Comparison of ENCODE assay signal across 1 cellular context in genomic region chr10:29063806-29064644, GRCh38.
TF ChIP-seq lines count a peak whose summit lies in the region.

No MANE protein-coding gene starts in this region.

TF ChIP-seq in K562, 482 proteins besides CTCF, POLR2A, EP300 and RAD21 (continued from another document):
- no peak for TF ChIP-seq NCOR1 (IDR thresholded peaks at IDR 0.05)
- TF ChIP-seq ZNF518B (CRISPR knock-in tag; IDR thresholded peaks at IDR 0.05) = no peak
- TF ChIP-seq DPF2 (IDR thresholded peaks at IDR 0.05) = 0 out of 2 replicates have a peak, but pooled peaks have one; percentile 15
- peak in 1 of 2 experiments; percentile 38; a peak in 2 of 4 replicates for TF ChIP-seq TRIM24 (IDR thresholded peaks at IDR 0.05)
- 0 out of 2 replicates have a peak, but pooled peaks have one; percentile 8 for TF ChIP-seq CBFA2T2 (conservative IDR thresholded peaks at IDR 0.05)
- no peak for TF ChIP-seq ZNF717 (CRISPR knock-in tag; IDR thresholded peaks at IDR 0.05)
- no peak for TF ChIP-seq MTA1 (IDR thresholded peaks at IDR 0.05; ENCODE audit: borderline replicate concordance)
- TF ChIP-seq SMARCC2 (IDR thresholded peaks at IDR 0.05; ENCODE audit: low read depth) = peak; percentile 26; the same call in 1 of the 2 replicates
- TF ChIP-seq, protein P1, sequence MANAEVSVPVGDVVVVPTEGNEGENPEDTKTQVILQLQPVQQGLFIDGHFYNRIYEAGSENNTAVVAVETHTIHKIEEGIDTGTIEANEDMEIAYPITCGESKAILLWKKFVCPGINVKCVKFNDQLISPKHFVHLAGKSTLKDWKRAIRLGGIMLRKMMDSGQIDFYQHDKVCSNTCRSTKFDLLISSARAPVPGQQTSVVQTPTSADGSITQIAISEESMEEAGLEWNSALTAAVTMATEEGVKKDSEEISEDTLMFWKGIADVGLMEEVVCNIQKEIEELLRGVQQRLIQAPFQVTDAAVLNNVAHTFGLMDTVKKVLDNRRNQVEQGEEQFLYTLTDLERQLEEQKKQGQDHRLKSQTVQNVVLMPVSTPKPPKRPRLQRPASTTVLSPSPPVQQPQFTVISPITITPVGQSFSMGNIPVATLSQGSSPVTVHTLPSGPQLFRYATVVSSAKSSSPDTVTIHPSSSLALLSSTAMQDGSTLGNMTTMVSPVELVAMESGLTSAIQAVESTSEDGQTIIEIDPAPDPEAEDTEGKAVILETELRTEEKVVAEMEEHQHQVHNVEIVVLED (CRISPR knock-in tag; IDR thresholded peaks at IDR 0.05) = no peak
- TF ChIP-seq RCOR1 (IDR thresholded peaks at IDR 0.05; ENCODE audit: borderline replicate concordance in 1 of 2, low read depth in 2 of 2, low read length in 2 of 2) = peak in 1 of 2 experiments; percentile 59; a peak in 1 of 4 replicates
- no peak for TF ChIP-seq ZNF175 (CRISPR knock-in tag; IDR thresholded peaks at IDR 0.05; ENCODE audit: low read depth)
- TF ChIP-seq, protein P2, sequence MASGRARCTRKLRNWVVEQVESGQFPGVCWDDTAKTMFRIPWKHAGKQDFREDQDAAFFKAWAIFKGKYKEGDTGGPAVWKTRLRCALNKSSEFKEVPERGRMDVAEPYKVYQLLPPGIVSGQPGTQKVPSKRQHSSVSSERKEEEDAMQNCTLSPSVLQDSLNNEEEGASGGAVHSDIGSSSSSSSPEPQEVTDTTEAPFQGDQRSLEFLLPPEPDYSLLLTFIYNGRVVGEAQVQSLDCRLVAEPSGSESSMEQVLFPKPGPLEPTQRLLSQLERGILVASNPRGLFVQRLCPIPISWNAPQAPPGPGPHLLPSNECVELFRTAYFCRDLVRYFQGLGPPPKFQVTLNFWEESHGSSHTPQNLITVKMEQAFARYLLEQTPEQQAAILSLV (tag; IDR thresholded peaks at IDR 0.05) = peak; percentile 56; the same call in 1 of the 2 replicates
- TF ChIP-seq SOX6 (IDR thresholded peaks at IDR 0.05) = peak; percentile 88
- TF ChIP-seq MYC (IDR thresholded peaks at IDR 0.05; ENCODE audit: low read depth, low read length) = peak; percentile 37; the same call in 1 of the 2 replicates
- no peak for TF ChIP-seq MYC (CRISPR knock-in tag; IDR thresholded peaks at IDR 0.05; ENCODE audit: borderline replicate concordance, low read depth)
- TF ChIP-seq CTBP1 (IDR thresholded peaks at IDR 0.05; ENCODE audit: borderline replicate concordance) = 0 out of 2 replicates have a peak, but pooled peaks have one; percentile 23
- TF ChIP-seq, protein P3, sequence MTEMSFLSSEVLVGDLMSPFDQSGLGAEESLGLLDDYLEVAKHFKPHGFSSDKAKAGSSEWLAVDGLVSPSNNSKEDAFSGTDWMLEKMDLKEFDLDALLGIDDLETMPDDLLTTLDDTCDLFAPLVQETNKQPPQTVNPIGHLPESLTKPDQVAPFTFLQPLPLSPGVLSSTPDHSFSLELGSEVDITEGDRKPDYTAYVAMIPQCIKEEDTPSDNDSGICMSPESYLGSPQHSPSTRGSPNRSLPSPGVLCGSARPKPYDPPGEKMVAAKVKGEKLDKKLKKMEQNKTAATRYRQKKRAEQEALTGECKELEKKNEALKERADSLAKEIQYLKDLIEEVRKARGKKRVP (CRISPR knock-in tag; IDR thresholded peaks at IDR 0.05) = peak; percentile 58; the same call in 1 of the 2 replicates
- TF ChIP-seq VEZF1 (CRISPR knock-in tag; IDR thresholded peaks at IDR 0.05) = no peak
- TF ChIP-seq RBBP5 (IDR thresholded peaks at IDR 0.05; ENCODE audit: borderline replicate concordance, insufficient read depth, low read length, poor library complexity, severe bottlenecking) = no peak
- TF ChIP-seq ZNF75A (CRISPR knock-in tag; IDR thresholded peaks at IDR 0.05) = no peak
- TF ChIP-seq JUND (IDR thresholded peaks at IDR 0.05; ENCODE audit: borderline replicate concordance, low read depth, low read length) = peak; percentile 41; the same call in 1 of the 2 replicates
- no peak for TF ChIP-seq JUND (tag; IDR thresholded peaks at IDR 0.05; ENCODE audit: borderline replicate concordance, low read depth, low read length)
- TF ChIP-seq TBL1XR1 (IDR thresholded peaks at IDR 0.05; ENCODE audit: low read length in 2 of 2) = no peak
